ENCODE assay signal across 3 cellular contexts in genomic region chr2:55772309-55772980, GRCh38.
TF ChIP-seq lines count a peak whose summit lies in the region.

No MANE protein-coding gene starts in this region.

TF ChIP-seq in IMR-90, 13 proteins besides CTCF, POLR2A, EP300 and RAD21:
- no peak for TF ChIP-seq MAZ (IDR thresholded peaks at IDR 0.05; ENCODE audit: borderline replicate concordance, low read depth, low read length)
- TF ChIP-seq BHLHE40 (IDR thresholded peaks at IDR 0.05; ENCODE audit: low read depth, low read length): no peak
- TF ChIP-seq, protein P1, sequence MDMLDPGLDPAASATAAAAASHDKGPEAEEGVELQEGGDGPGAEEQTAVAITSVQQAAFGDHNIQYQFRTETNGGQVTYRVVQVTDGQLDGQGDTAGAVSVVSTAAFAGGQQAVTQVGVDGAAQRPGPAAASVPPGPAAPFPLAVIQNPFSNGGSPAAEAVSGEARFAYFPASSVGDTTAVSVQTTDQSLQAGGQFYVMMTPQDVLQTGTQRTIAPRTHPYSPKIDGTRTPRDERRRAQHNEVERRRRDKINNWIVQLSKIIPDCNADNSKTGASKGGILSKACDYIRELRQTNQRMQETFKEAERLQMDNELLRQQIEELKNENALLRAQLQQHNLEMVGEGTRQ (IDR thresholded peaks at IDR 0.05; ENCODE audit: low read depth, low read length): no peak
- no peak for TF ChIP-seq MAFK (IDR thresholded peaks at IDR 0.05; ENCODE audit: low read depth, low read length)
- no peak for TF ChIP-seq MXI1 (IDR thresholded peaks at IDR 0.05; ENCODE audit: borderline replicate concordance, low read depth, low read length)
- no peak for TF ChIP-seq SMC3 (IDR thresholded peaks at IDR 0.05; ENCODE audit: low read depth, low read length)
- TF ChIP-seq NFE2L2 (IDR thresholded peaks at IDR 0.05; ENCODE audit: low read depth, low read length): no peak
- no peak for TF ChIP-seq CEBPB (IDR thresholded peaks at IDR 0.05; ENCODE audit: low read depth, low read length)
- TF ChIP-seq RFX5 (IDR thresholded peaks at IDR 0.05; ENCODE audit: low read depth, low read length): no peak
- no peak for TF ChIP-seq RCOR1 (IDR thresholded peaks at IDR 0.05; ENCODE audit: insufficient replicate concordance, low read length)
- no peak for TF ChIP-seq FOS (IDR thresholded peaks at IDR 0.05; ENCODE audit: low read depth, low read length)
- no peak for TF ChIP-seq CHD1 (IDR thresholded peaks at IDR 0.05; ENCODE audit: low read depth, low read length)
- TF ChIP-seq, protein P2, sequence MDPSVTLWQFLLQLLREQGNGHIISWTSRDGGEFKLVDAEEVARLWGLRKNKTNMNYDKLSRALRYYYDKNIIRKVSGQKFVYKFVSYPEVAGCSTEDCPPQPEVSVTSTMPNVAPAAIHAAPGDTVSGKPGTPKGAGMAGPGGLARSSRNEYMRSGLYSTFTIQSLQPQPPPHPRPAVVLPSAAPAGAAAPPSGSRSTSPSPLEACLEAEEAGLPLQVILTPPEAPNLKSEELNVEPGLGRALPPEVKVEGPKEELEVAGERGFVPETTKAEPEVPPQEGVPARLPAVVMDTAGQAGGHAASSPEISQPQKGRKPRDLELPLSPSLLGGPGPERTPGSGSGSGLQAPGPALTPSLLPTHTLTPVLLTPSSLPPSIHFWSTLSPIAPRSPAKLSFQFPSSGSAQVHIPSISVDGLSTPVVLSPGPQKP (IDR thresholded peaks at IDR 0.05; ENCODE audit: borderline replicate concordance, low read depth, low read length): no peak

TF ChIP-seq in endothelial cell of umbilical vein, 7 proteins besides CTCF, POLR2A, EP300 and RAD21:
- TF ChIP-seq MYC (IDR thresholded peaks at IDR 0.05; ENCODE audit: low read depth, low read length) (no peak), JUN (IDR thresholded peaks at IDR 0.05; ENCODE audit: borderline replicate concordance, insufficient read depth, insufficient read length, low read depth) (no peak), FOS (IDR thresholded peaks at IDR 0.05; ENCODE audit: borderline replicate concordance, insufficient read depth, low read length) (no peak), POLR2AphosphoS5 (IDR thresholded peaks at IDR 0.05; ENCODE audit: insufficient read depth, low read depth, low read length) (no peak), EZH2 (IDR thresholded peaks at IDR 0.05; ENCODE audit: borderline replicate concordance, low read depth, low read length, severe bottlenecking) (no peak), GATA2 (IDR thresholded peaks at IDR 0.05; ENCODE audit: insufficient read depth, insufficient read length, low read depth, low read length) (no peak)
- TF ChIP-seq, protein P3, sequence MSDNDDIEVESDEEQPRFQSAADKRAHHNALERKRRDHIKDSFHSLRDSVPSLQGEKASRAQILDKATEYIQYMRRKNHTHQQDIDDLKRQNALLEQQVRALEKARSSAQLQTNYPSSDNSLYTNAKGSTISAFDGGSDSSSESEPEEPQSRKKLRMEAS (IDR thresholded peaks at IDR 0.05; ENCODE audit: insufficient read depth, insufficient read length): no peak

TF ChIP-seq in WTC11, 78 proteins besides CTCF, POLR2A, EP300 and RAD21:
- TF ChIP-seq, protein P1 (CRISPR knock-in tag; IDR thresholded peaks at IDR 0.05): no peak
- no peak for TF ChIP-seq CBFB (CRISPR knock-in tag; IDR thresholded peaks at IDR 0.05; ENCODE audit: low read depth)
- no peak for TF ChIP-seq PRRX2 (CRISPR knock-in tag; IDR thresholded peaks at IDR 0.05)
- no peak for TF ChIP-seq EMX1 (CRISPR knock-in tag; IDR thresholded peaks at IDR 0.05)
